In genomic region chr18:21742323-21742687, GRCh38 we compare ENCODE assay signal across 8 cellular contexts. TPM values are rescaled to one million over a fixed set of nuclear protein-coding genes. Genes with fewer than 3 reads are reported as not detected.
DNase-seq lines count a peak whose midpoint lies in the region; ATAC-seq, FAIRE-seq and TF ChIP-seq lines count a peak whose summit lies in the region.

No MANE protein-coding gene starts in this region.

- TF ChIP-seq EP300 in upper lobe of left lung (IDR thresholded peaks at IDR 0.05), result no peak

- no peaks in the 10 kb centered on the region for H3K9me3 Mint-ChIP-seq in activated naive CD8-positive, alpha-beta T cell treated with anti-CD3 and anti-CD28 coated beads, Interleukin-2, amount 10 ng/mL, durations not matched to agents 7 days and 5 days

- no peak for FAIRE-seq in small intestine (lab: Jason Lieb, UNC)

- no peak for TF ChIP-seq POLR2A in upper lobe of left lung (IDR thresholded peaks at IDR 0.05)

- intact Hi-C loops in Right ventricle myocardium inferior (cut with DNase I), result no loop called here
- intact Hi-C loops in left lung (cut with DNase I), result loop anchor here in 1 of 2 donors (5.0 kb wide), 1 partner anchor 40 kb away; the partner anchor contains the start of gene ABHD3

- WGBS in upper lobe of left lung, 2 donors, result 71 to 74% methylated on average over 5 of the region's 5 CpGs
- 61 to 71% (median 62%) methylated on average over 5 of the region's 5 CpGs for WGBS in small intestine, 3 donors

- TF ChIP-seq CTCF in cardiac muscle cell (IDR thresholded peaks at IDR 0.05; ENCODE audit: low read depth, low read length) (no peak), left lung (IDR thresholded peaks at IDR 0.05) (no peak), upper lobe of left lung (IDR thresholded peaks at IDR 0.05) (no peak)

- POLR2A ChIA-PET in activated naive CD8-positive, alpha-beta T cell treated with anti-CD3 and anti-CD28 coated beads, Interleukin-2, amount 10 ng/mL, durations not matched to agents 7 days and 5 days (lab: Charles Lee), result interaction anchor here (0.7 to 5.8 kb wide), 3 partner anchors 38 to 142 kb away, joined by 3 to 64 read pairs (median 4); partner anchors contain the start of genes ABHD3 and ESCO1

- no peak overlapping the region for H3K27ac ChIP-seq in cardiac muscle cell
- H3K27ac ChIP-seq in left lung, result no peak overlapping the region
- H3K27ac ChIP-seq in upper lobe of left lung, result peak overlapping the region in 1 of 4 donors; percentile 99
- H3K27ac ChIP-seq in small intestine (ENCODE audit: low read depth in 1 of 2, low read length in 1 of 2), result peak overlapping the region in 1 of 2 donors; percentile 99

- peaks cover 11% of the 10 kb centered on the region for H3K4me1 ChIP-seq in cardiac muscle cell (ENCODE audit: low read depth)
- peaks cover 12 to 39% of the 10 kb centered on the region in 2 donors for H3K4me1 ChIP-seq in left lung
- H3K4me1 ChIP-seq in upper lobe of left lung, result peaks cover 6 to 33% (median 22%) of the 10 kb centered on the region in 4 donors
- peaks cover 0 to 2% of the 10 kb centered on the region in 2 donors for H3K4me1 ChIP-seq in small intestine (ENCODE audit: control insufficient read depth in 2 of 2, insufficient read depth in 1 of 2, low read depth in 1 of 2, low read length in 1 of 2)

- ATAC-seq in Right ventricle myocardium inferior (no peak), left lung (no peak), upper lobe of left lung (ENCODE audit: low FRiP score in 2 of 2) (no peak)
- no peak for ATAC-seq in activated naive CD8-positive, alpha-beta T cell treated with anti-CD3 and anti-CD28 coated beads, Interleukin-2, amount 10 ng/mL, durations not matched to agents 7 days and 5 days (ENCODE audit: low read depth)

- no peaks in the 10 kb centered on the region for H3K9me3 ChIP-seq in cardiac muscle cell (ENCODE audit: low read depth)
- H3K9me3 ChIP-seq in left lung, result no peaks in the 10 kb centered on the region
- H3K9me3 ChIP-seq in upper lobe of left lung, result no peaks in the 10 kb centered on the region
- H3K9me3 ChIP-seq in small intestine (ENCODE audit: control insufficient read depth, low read depth), result no peaks in the 10 kb centered on the region

- H3K4me3 Mint-ChIP-seq in activated naive CD8-positive, alpha-beta T cell treated with anti-CD3 and anti-CD28 coated beads, Interleukin-2, amount 10 ng/mL, durations not matched to agents 7 days and 5 days, result peak overlapping the region; percentile 86

- H3K4me1 Mint-ChIP-seq in activated naive CD8-positive, alpha-beta T cell treated with anti-CD3 and anti-CD28 coated beads, Interleukin-2, amount 10 ng/mL, durations not matched to agents 7 days and 5 days, result peaks cover 40% of the 10 kb centered on the region

- peaks cover 4% of the 10 kb centered on the region for H3K27me3 Mint-ChIP-seq in activated naive CD8-positive, alpha-beta T cell treated with anti-CD3 and anti-CD28 coated beads, Interleukin-2, amount 10 ng/mL, durations not matched to agents 7 days and 5 days

- DNase-seq in cardiac muscle cell (ENCODE audit: low read depth in 1 of 2, low spot score in 1 of 2) (no peak), Right ventricle myocardium inferior (ENCODE audit: missing footprints) (no peak), left lung (no peak), upper lobe of left lung (no peak), small intestine (no peak), NCI-H187 (lab: John Stamatoyannopoulos, UW) (no peak), NCI-H146 treated with DMSO at 0.1 percent for 48 hours (lab: John Stamatoyannopoulos, UW; ENCODE audit: unreplicated experiment) (no peak)
- DNase-seq in activated naive CD8-positive, alpha-beta T cell treated with anti-CD3 and anti-CD28 coated beads, Interleukin-2, amount 10 ng/mL, durations not matched to agents 7 days and 5 days, result no peak

- H3K4me3 ChIP-seq in cardiac muscle cell, result peak overlapping the region; percentile 74
- peak overlapping the region; percentile 93 to 95 for H3K4me3 ChIP-seq in left lung
- H3K4me3 ChIP-seq in upper lobe of left lung, result peak overlapping the region in 3 of 4 donors; percentile 79 to 99 (median 84)
- H3K4me3 ChIP-seq in small intestine (ENCODE audit: low read depth in 1 of 2, low read length in 2 of 2), result no peak overlapping the region

- peaks cover 4% of the 10 kb centered on the region for H3K36me3 Mint-ChIP-seq in activated naive CD8-positive, alpha-beta T cell treated with anti-CD3 and anti-CD28 coated beads, Interleukin-2, amount 10 ng/mL, durations not matched to agents 7 days and 5 days

- no peaks in the 10 kb centered on the region for H3K27me3 ChIP-seq in cardiac muscle cell
- no peaks in the 10 kb centered on the region for H3K27me3 ChIP-seq in left lung
- H3K27me3 ChIP-seq in upper lobe of left lung, result no peaks in the 10 kb centered on the region
- no peaks in the 10 kb centered on the region for H3K27me3 ChIP-seq in small intestine (ENCODE audit: control insufficient read depth in 2 of 2, insufficient read depth in 2 of 2, low read length in 2 of 2)

- peak overlapping the region; percentile 63 for H3K27ac Mint-ChIP-seq in activated naive CD8-positive, alpha-beta T cell treated with anti-CD3 and anti-CD28 coated beads, Interleukin-2, amount 10 ng/mL, durations not matched to agents 7 days and 5 days

- no peaks in the 10 kb centered on the region for H3K36me3 ChIP-seq in cardiac muscle cell
- H3K36me3 ChIP-seq in left lung, result no peaks in the 10 kb centered on the region
- no peaks in the 10 kb centered on the region for H3K36me3 ChIP-seq in upper lobe of left lung
- no peaks in the 10 kb centered on the region for H3K36me3 ChIP-seq in small intestine (ENCODE audit: control insufficient read depth in 2 of 2, insufficient read depth in 2 of 2, low read length in 2 of 2)

RNA-seq across cellular contexts. Expression of gene MIB1, which starts 1.7 kb away (rescaled TPM):
- total RNA-seq in cardiac muscle cell, result 32.2 and 46.8 TPM in 2 replicates
- 8.9 and 12.8 TPM in 2 replicates for polyA plus RNA-seq in cardiac muscle cell
- 17.3 TPM for total RNA-seq in Right ventricle myocardium inferior
- total RNA-seq in activated naive CD8-positive, alpha-beta T cell treated with anti-CD3 and anti-CD28 coated beads, Interleukin-2, amount 10 ng/mL, durations not matched to agents 7 days and 5 days, result 10 to 100 TPM; 34.4 to 40.8 TPM
- total RNA-seq in left lung, result 10 to 100 TPM; 26.3 to 32.1 TPM
- 10 to 100 TPM; 12.9 to 35.2 (median 23.4) TPM for total RNA-seq in upper lobe of left lung
- polyA plus RNA-seq in small intestine, result 1 to 10 TPM; 3.1 to 5.1 (median 3.5) TPM

RNA-seq across cellular contexts. Expression of gene ABHD3, which starts 37.7 kb away (rescaled TPM):
- total RNA-seq in cardiac muscle cell (5.2 and 5.7 TPM in 2 replicates), Right ventricle myocardium inferior (5.4 TPM), left lung (10 to 100 TPM; 29.0 to 37.5 TPM), upper lobe of left lung (10 to 100 TPM; 17.2 to 35.6 (median 21.7) TPM)
- polyA plus RNA-seq in cardiac muscle cell (10.9 and 11.0 TPM in 2 replicates), small intestine (100 to 1,000 TPM in 1 of 3 donors, 10 to 100 TPM in 2; 27.4 to 104 (median 40.8) TPM)
- total RNA-seq in activated naive CD8-positive, alpha-beta T cell treated with anti-CD3 and anti-CD28 coated beads, Interleukin-2, amount 10 ng/mL, durations not matched to agents 7 days and 5 days, result 10 to 100 TPM; 50.7 to 52.8 TPM

Comparison
In these comparisons a context has a peak if more than half of its experiments do, and no peak if none do; other contexts are left out.
1. H3K4me3 ChIP-seq: peak in cardiac muscle cell (single experiment), left lung (2 of 2) and upper lobe of left lung (3 of 4); none in small intestine (0 of 2).